ENCODE assay signal across 10 cellular contexts in genomic region chr18:23077493-23078256, GRCh38. TPM values are rescaled to one million over a fixed set of nuclear protein-coding genes. Genes with fewer than 3 reads are reported as not detected.
DNase-seq lines count a peak whose midpoint lies in the region; ATAC-seq and TF ChIP-seq lines count a peak whose summit lies in the region.
"Had no signal": no experiment of that assay in that cellular context is flagged by ENCODE, and none has a peak within 500 bp of the region (broad histone marks: within the 10 kb centered on the region; RNA-seq: fewer than 3 reads in every experiment).

No MANE protein-coding gene starts in this region.

- intact Hi-C loops in mucosa of descending colon (cut with DNase I, micrococcal nuclease) = loop anchor here in 1 of 2 donors (5.0 kb wide), 1 partner anchor 300 kb away; no protein-coding TSS in a partner anchor
- intact Hi-C loops in CD4-positive, alpha-beta memory T cell (cut with micrococcal nuclease) = loop anchor here (10.0 kb wide), 1 partner anchor 157 kb away; no protein-coding TSS in a partner anchor
- intact Hi-C loops in tibial artery (cut with DNase I; ENCODE audit: low total_unique reads) = no loop called here

- in situ Hi-C loops in astrocyte of the cerebellum (cut with HindIII; ENCODE audit: low sequenced_read_pairs) = no loop called here

- H3K36me3 ChIP-seq in mucosa of descending colon (ENCODE audit: low read depth) (no peaks in the 10 kb centered on the region), tibial artery (no peaks in the 10 kb centered on the region)
- no peaks in the 10 kb centered on the region for H3K36me3 ChIP-seq in CD4-positive, alpha-beta memory T cell (ENCODE audit: insufficient read depth, low read length)

- peak; percentile 26 for TF ChIP-seq CTCF in astrocyte of the cerebellum (IDR thresholded peaks at IDR 0.05; ENCODE audit: low read depth, low read length, missing control alignments)
- no peak for TF ChIP-seq CTCF in mucosa of descending colon (IDR thresholded peaks at IDR 0.05)
- no peak for TF ChIP-seq CTCF in tibial artery (IDR thresholded peaks at IDR 0.05)

- CTCF ChIA-PET in CD4-positive, alpha-beta memory T cell (lab: Charles Lee; ENCODE audit: partially characterized antibody) = interaction anchor here (1.6 to 2.3 kb wide), 2 partner anchors 9 to 334 kb away, joined by 4 to 9 read pairs; no protein-coding TSS in a partner anchor

- H3K4me1 Mint-ChIP-seq in CD4-positive, alpha-beta memory T cell = peaks cover 9 to 24% (median 14%) of the 10 kb centered on the region in 4 donors

- H3K4me3 ChIP-seq in astrocyte of the cerebellum (ENCODE audit: low read depth, low read length) = no peak overlapping the region
- no peak overlapping the region for H3K4me3 ChIP-seq in mucosa of descending colon
- no peak overlapping the region for H3K4me3 ChIP-seq in CD4-positive, alpha-beta memory T cell (ENCODE audit: low read length in 2 of 2)
- no peak overlapping the region for H3K4me3 ChIP-seq in tibial artery

- peak; percentile 66 for TF ChIP-seq RAD21 in Ishikawa (IDR thresholded peaks at IDR 0.05; ENCODE audit: low read depth)

- no peaks in the 10 kb centered on the region for H3K27me3 ChIP-seq in CD4-positive, alpha-beta memory T cell (ENCODE audit: insufficient read depth, low read length)
- no peaks in the 10 kb centered on the region for H3K27me3 ChIP-seq in tibial artery

- H3K27me3 Mint-ChIP-seq in CD4-positive, alpha-beta memory T cell = no peaks in the 10 kb centered on the region

- no peak overlapping the region for H3K27ac ChIP-seq in CD4-positive, alpha-beta memory T cell (ENCODE audit: low read depth, low read length)
- no peak overlapping the region for H3K27ac ChIP-seq in tibial artery
- H3K27ac ChIP-seq: KMS-11 had no signal

- no peak for TF ChIP-seq EP300 in Ishikawa (IDR thresholded peaks at IDR 0.05; ENCODE audit: borderline replicate concordance)

- H3K27ac Mint-ChIP-seq in CD4-positive, alpha-beta memory T cell = peak overlapping the region in 1 of 7 donors; percentile 6

- no peaks in the 10 kb centered on the region for H3K9me3 Mint-ChIP-seq in CD4-positive, alpha-beta memory T cell

- H3K4me1 ChIP-seq in mucosa of descending colon (ENCODE audit: low read depth) (no peaks in the 10 kb centered on the region), tibial artery (peaks cover 0 to 12% (median 2%) of the 10 kb centered on the region in 4 donors)
- H3K4me1 ChIP-seq in CD4-positive, alpha-beta memory T cell (ENCODE audit: insufficient read depth, low read length) = peaks cover 14% of the 10 kb centered on the region

- no peak overlapping the region for H3K4me3 Mint-ChIP-seq in CD4-positive, alpha-beta memory T cell

- no peaks in the 10 kb centered on the region for H3K9me3 ChIP-seq in mucosa of descending colon
- no peaks in the 10 kb centered on the region for H3K9me3 ChIP-seq in CD4-positive, alpha-beta memory T cell (ENCODE audit: control insufficient read depth in 1 of 2, low read length in 2 of 2)
- H3K9me3 ChIP-seq in tibial artery = no peaks in the 10 kb centered on the region

- ATAC-seq in mucosa of descending colon = peak; percentile 69
- no peak for ATAC-seq in HG02885 (IDR thresholded peaks at IDR 0.05; ENCODE audit: poor library complexity, unreplicated experiment)

- no peaks in the 10 kb centered on the region for H3K36me3 Mint-ChIP-seq in CD4-positive, alpha-beta memory T cell

- POLR2A ChIA-PET in CD4-positive, alpha-beta memory T cell (lab: Charles Lee; ENCODE audit: partially characterized antibody) = interaction anchor here (0.9 kb wide), 1 partner anchor 334 kb away, joined by 3 read pairs; no protein-coding TSS in a partner anchor

- DNase-seq in DMS79 treated with DMSO at 0.1 percent for 48 hours (lab: John Stamatoyannopoulos, UW) (peak; percentile 48), astrocyte of the cerebellum (ENCODE audit: low read depth) (no peak), mucosa of descending colon (peak in 1 of 3 donors; percentile 71), tibial artery (no peak)
- DNase-seq in CD4-positive, alpha-beta memory T cell = no peak
- no peak for DNase-seq in stimulated activated CD4-positive, alpha-beta T cell treated with anti-CD3 and anti-CD28 coated beads, Interleukin-15, amount 100 ng/mL, for 24 hours
- DNase-seq: activated CD4-positive, alpha-beta T cell treated with anti-CD3 and anti-CD28 coated beads, Interleukin-2, amount 50 U/mL, for 4 hours had no signal

TF ChIP-seq in Ishikawa, 13 proteins besides CTCF, POLR2A, EP300 and RAD21:
- TF ChIP-seq CEBPB (IDR thresholded peaks at IDR 0.05) = no peak
- no peak for TF ChIP-seq ZBTB7A (IDR thresholded peaks at IDR 0.05; ENCODE audit: low read depth)
- no peak for TF ChIP-seq USF1 (IDR thresholded peaks at IDR 0.05)
- TF ChIP-seq MAX (IDR thresholded peaks at IDR 0.05) = no peak
- TF ChIP-seq TEAD4 (IDR thresholded peaks at IDR 0.05) = no peak
- no peak for TF ChIP-seq TAF1 (IDR thresholded peaks at IDR 0.05; ENCODE audit: low read depth)
- TF ChIP-seq EGR1 (IDR thresholded peaks at IDR 0.05) = no peak
- no peak for TF ChIP-seq TCF12 (IDR thresholded peaks at IDR 0.05; ENCODE audit: low read depth)
- TF ChIP-seq REST (IDR thresholded peaks at IDR 0.05; ENCODE audit: low read depth) = no peak
- TF ChIP-seq NFIC (IDR thresholded peaks at IDR 0.05) = no peak
- TF ChIP-seq CREB1 (IDR thresholded peaks at IDR 0.05; ENCODE audit: low read depth) = no peak
- TF ChIP-seq YY1 (IDR thresholded peaks at IDR 0.05; ENCODE audit: low read depth) = no peak
- no peak for TF ChIP-seq FOXM1 (IDR thresholded peaks at IDR 0.05; ENCODE audit: borderline replicate concordance, low read depth)

RNA-seq across cellular contexts. Expression of gene CABLES1, which starts 57.6 kb away (rescaled TPM):
- 10 to 100 TPM in 2 of 3 donors, 1 to 10 TPM in 1; 8.1 to 13.0 (median 11.6) TPM for total RNA-seq in mucosa of descending colon
- under 1 TPM in 1 of 2 experiments, not detected in 1; 0.15 TPM for total RNA-seq in CD4-positive, alpha-beta memory T cell
- polyA plus RNA-seq in CD4-positive, alpha-beta memory T cell = not detected

Comparison
In these comparisons a context has a peak if more than half of its experiments do, and no peak if none do; other contexts are left out.
1. RNA of gene CABLES1, which starts 57.6 kb away (total RNA-seq): 8.1 to 13.0 TPM in mucosa of descending colon; 0.15 TPM in CD4-positive, alpha-beta memory T cell; every median in the first group is over 4 times any median in the second.